In genomic region chr20:47428164-47428563, GRCh38 we compare ENCODE assay signal across 21 cellular contexts.
DNase-seq lines count a peak whose midpoint lies in the region; ATAC-seq, FAIRE-seq and TF ChIP-seq lines count a peak whose summit lies in the region.
"Had no signal": no experiment of that assay in that cellular context is flagged by ENCODE, and none has a peak within 500 bp of the region (broad histone marks: within the 10 kb centered on the region; RNA-seq: fewer than 3 reads in every experiment).

No MANE protein-coding gene starts in this region.

- intact Hi-C loops in HepG2 (cut with micrococcal nuclease; ENCODE audit: unreplicated experiment) = no loop called here
- intact Hi-C loops in right lobe of liver (cut with DNase I) = no loop called here
- intact Hi-C loops in CD4-positive, alpha-beta T cell (cut with DNase I, micrococcal nuclease) = no loop called here

- H3K27me3 Mint-ChIP-seq in CD4-positive, alpha-beta T cell = no peaks in the 10 kb centered on the region
- H3K27me3 Mint-ChIP-seq: IgD-negative memory B cell had no signal

- peaks cover 51% of the 10 kb centered on the region for H3K4me1 ChIP-seq in HepG2 (ENCODE audit: insufficient read depth, low read length)
- H3K4me1 ChIP-seq in right lobe of liver = no peaks in the 10 kb centered on the region
- peaks cover 43% of the 10 kb centered on the region for H3K4me1 ChIP-seq in OCI-LY1 (ENCODE audit: insufficient read depth, low read length, severe bottlenecking)
- H3K4me1 ChIP-seq: SJSA1 had no signal

- no peaks in the 10 kb centered on the region for H3K36me3 ChIP-seq in HepG2 (replicated peaks in 1 of 2; ENCODE audit: control insufficient read depth in 1 of 2, insufficient read depth in 2 of 2, low read length in 2 of 2)
- H3K36me3 ChIP-seq in right lobe of liver = no peaks in the 10 kb centered on the region
- H3K36me3 ChIP-seq in OCI-LY1 (ENCODE audit: insufficient read depth, low read length) = peaks cover 71% of the 10 kb centered on the region
- H3K36me3 ChIP-seq: SJSA1 had no signal

- H3K9ac ChIP-seq in HepG2 (ENCODE audit: insufficient read depth, low read depth, low read length) (no peak overlapping the region), OCI-LY1 (ENCODE audit: low read length) (no peak overlapping the region)

- no peak overlapping the region for H3K4me3 Mint-ChIP-seq in CD4-positive, alpha-beta T cell

- peaks cover 8% of the 10 kb centered on the region for H3K9me3 Mint-ChIP-seq in CD4-positive, alpha-beta T cell

- no peak overlapping the region for H3K27ac Mint-ChIP-seq in CD4-positive, alpha-beta T cell

- H3K27ac ChIP-seq in HepG2 (ENCODE audit: extremely low read length, insufficient read depth, low read length) (no peak overlapping the region), right lobe of liver (no peak overlapping the region), OCI-LY1 (ENCODE audit: low read depth, low read length, poor library complexity, severe bottlenecking) (peak overlapping the region; percentile 72)
- H3K27ac ChIP-seq in CD4-positive, alpha-beta T cell (ENCODE audit: low read depth, low read length) = no peak overlapping the region
- H3K27ac ChIP-seq: SJSA1 had no signal

- H3K4me2 ChIP-seq in HepG2 (ENCODE audit: low read depth, low read length) = no peak overlapping the region
- H3K4me2 ChIP-seq in OCI-LY1 (ENCODE audit: low read length) = no peak overlapping the region
- H3K4me2 ChIP-seq: A549 had no signal

- H3K9me2 ChIP-seq in OCI-LY1 (ENCODE audit: low read depth, low read length) = no peaks in the 10 kb centered on the region

- no peaks in the 10 kb centered on the region for H3K27me3 ChIP-seq in HepG2 (ENCODE audit: control insufficient read depth in 1 of 2, insufficient read depth in 2 of 2, low read length in 2 of 2)
- H3K27me3 ChIP-seq in right lobe of liver = no peaks in the 10 kb centered on the region
- H3K27me3 ChIP-seq in OCI-LY1 (ENCODE audit: insufficient read depth, low read length) = no peaks in the 10 kb centered on the region
- no peaks in the 10 kb centered on the region for H3K27me3 ChIP-seq in CD4-positive, alpha-beta T cell (ENCODE audit: control insufficient read depth, insufficient read depth, low read length)
- H3K27me3 ChIP-seq: SJSA1 had no signal

- peak; percentile 51 for ATAC-seq in HepG2
- no peak for ATAC-seq in right lobe of liver
- no peak for ATAC-seq in CD4-positive, alpha-beta T cell (ENCODE audit: poor library complexity)
- ATAC-seq: A549, HCT116 had no signal

- no peak for TF ChIP-seq RAD21 in HepG2 (CRISPR knock-in tag; IDR thresholded peaks at IDR 0.05)

- no peaks in the 10 kb centered on the region for H3K79me2 ChIP-seq in HepG2 (ENCODE audit: insufficient read depth, low read length)
- H3K79me2 ChIP-seq in OCI-LY1 (ENCODE audit: insufficient read depth, low read length) = no peaks in the 10 kb centered on the region

- 72% methylated on average over 3 of the region's 3 CpGs for WGBS in HepG2 (ENCODE audit: low lambda C conversion rate)
- WGBS in right lobe of liver (ENCODE audit: insufficient coverage, low coverage, low lambda C conversion rate, missing lambda C conversion rate) = 52% methylated on average over 3 of the region's 3 CpGs

- peaks cover 21% of the 10 kb centered on the region for H3K9me3 ChIP-seq in HepG2 (ENCODE audit: low read length)
- peaks cover 0 to 14% (median 0%) of the 10 kb centered on the region in 4 donors for H3K9me3 ChIP-seq in right lobe of liver
- peaks cover 6% of the 10 kb centered on the region for H3K9me3 ChIP-seq in OCI-LY1 (ENCODE audit: low read length)
- peaks cover 16% of the 10 kb centered on the region for H3K9me3 ChIP-seq in CD4-positive, alpha-beta T cell (ENCODE audit: control insufficient read depth, low read length)

- H3F3A ChIP-seq in OCI-LY1 (ENCODE audit: insufficient read depth, low read length) = no peaks in the 10 kb centered on the region

- FAIRE-seq in HepG2 (lab: Jason Lieb, UNC) = peak; percentile 26
- FAIRE-seq: A549, HTR-8/SVneo had no signal

- no peak for TF ChIP-seq EP300 in HepG2 (IDR thresholded peaks at IDR 0.05; ENCODE audit: low read depth in 2 of 2, low read length in 2 of 2)
- TF ChIP-seq EP300 in HepG2 (CRISPR knock-in tag; IDR thresholded peaks at IDR 0.05; ENCODE audit: borderline replicate concordance) = no peak

- H4K20me1 ChIP-seq in HepG2 (ENCODE audit: insufficient read depth, low read length) (no peaks in the 10 kb centered on the region), OCI-LY1 (ENCODE audit: insufficient read depth, low read length) (no peaks in the 10 kb centered on the region)

- CTCF ChIA-PET in HepG2 (lab: Yijun Ruan, JAX; ENCODE audit: low intra/inter-chr PET ratio, low total read pairs) = no interaction called here
- CTCF ChIA-PET in CD4-positive, alpha-beta T cell (lab: Charles Lee) = no interaction called here

- no peaks in the 10 kb centered on the region for H3K4me1 Mint-ChIP-seq in CD4-positive, alpha-beta T cell (ENCODE audit: low read depth)

- DNase-seq in HepG2 (ENCODE audit: low spot score) (no peak), right lobe of liver (no peak), iPS-NIHi7 (ENCODE audit: extremely low spot score) (peak; percentile 33), OCI-M2 (lab: John Stamatoyannopoulos, UW; ENCODE audit: unreplicated experiment) (no peak)
- no peak for DNase-seq in stimulated activated naive CD4-positive, alpha-beta T cell (lab: John Stamatoyannopoulos, UW)
- no peak for DNase-seq in CD4-positive, alpha-beta T cell
- DNase-seq: C1 segment of cervical spinal cord, DMS79 treated with DMSO at 0.1 percent for 48 hours, Karpas-422, NCI-H1105, NCI-H1694, NCI-H2227 treated with DMSO at 0.1 percent for 48 hours, NCI-H510A treated with DMSO at 0.1 percent for 48 hours, NCI-H774, SW 1271 had no signal

- BruUV-seq in HepG2 (replicated peaks; lab: Mats Ljungman, UMichigan) = no TSS peak

- POLR2A ChIA-PET in HepG2 (lab: Yijun Ruan, JAX) = interaction anchor here (1.5 to 1.9 kb wide), 4 partner anchors 11 to 74 kb away, joined by 5 to 9 read pairs (median 6); partner anchors contain the start of genes NCOA3 and ZMYND8
- POLR2A ChIA-PET in CD4-positive, alpha-beta T cell (lab: Charles Lee) = no interaction called here

- H3K4me3 ChIP-seq in HepG2 (replicated peaks in 1 of 3; ENCODE audit: insufficient read depth in 1 of 3, low read depth in 2 of 3, low read length in 3 of 3) = no peak overlapping the region
- no peak overlapping the region for H3K4me3 ChIP-seq in right lobe of liver
- no peak overlapping the region for H3K4me3 ChIP-seq in OCI-LY1 (ENCODE audit: low read depth, low read length, poor library complexity, severe bottlenecking)
- H3K4me3 ChIP-seq: A549, SJSA1 had no signal

- no peak for TF ChIP-seq CTCF in HepG2 (CRISPR knock-in tag; IDR thresholded peaks at IDR 0.05)
- TF ChIP-seq CTCF in right lobe of liver (IDR thresholded peaks at IDR 0.05) = no peak
- no peak for TF ChIP-seq CTCF in OCI-LY1 (IDR thresholded peaks at IDR 0.05; ENCODE audit: low read length)
- TF ChIP-seq CTCF in CD4-positive, alpha-beta T cell (IDR thresholded peaks at IDR 0.05) = no peak

- in situ Hi-C loops in HepG2 (cut with HindIII; ENCODE audit: extremely low pct_ligation_motif_present, low pct_unique_long_range_greater_than_20kb) = no loop called here

- no peaks in the 10 kb centered on the region for H3K36me3 Mint-ChIP-seq in CD4-positive, alpha-beta T cell (ENCODE audit: low read depth)
- H3K36me3 Mint-ChIP-seq: IgD-negative memory B cell had no signal

- TF ChIP-seq POLR2A in HepG2 (IDR thresholded peaks at IDR 0.05; ENCODE audit: insufficient read depth in 1 of 2, low read depth in 2 of 2, low read length in 2 of 2) (no peak), right lobe of liver (IDR thresholded peaks at IDR 0.05) (no peak)

- H2AFZ ChIP-seq in HepG2 (ENCODE audit: low read length) = no peak overlapping the region
- no peak overlapping the region for H2AFZ ChIP-seq in OCI-LY1 (ENCODE audit: low read length)

TF ChIP-seq in HepG2, 621 proteins besides CTCF, POLR2A, EP300 and RAD21:
- TF ChIP-seq ZNF292 (CRISPR knock-in tag; IDR thresholded peaks at IDR 0.05; ENCODE audit: borderline replicate concordance, low read depth) = peak; percentile 13; the same call in 1 of the 2 replicates
- 0 out of 2 replicates have a peak, but pooled peaks have one; percentile 19 for TF ChIP-seq MED13 (CRISPR knock-in tag; IDR thresholded peaks at IDR 0.05)
- no peak for TF ChIP-seq IRF2 (CRISPR knock-in tag; IDR thresholded peaks at IDR 0.05)
- 0 out of 2 replicates have a peak, but pooled peaks have one; percentile 16 for TF ChIP-seq ZNF724P (CRISPR knock-in tag; IDR thresholded peaks at IDR 0.05; ENCODE audit: borderline replicate concordance)
